ENCODE assay signal across 9 cellular contexts in the genomic region with DNA sequence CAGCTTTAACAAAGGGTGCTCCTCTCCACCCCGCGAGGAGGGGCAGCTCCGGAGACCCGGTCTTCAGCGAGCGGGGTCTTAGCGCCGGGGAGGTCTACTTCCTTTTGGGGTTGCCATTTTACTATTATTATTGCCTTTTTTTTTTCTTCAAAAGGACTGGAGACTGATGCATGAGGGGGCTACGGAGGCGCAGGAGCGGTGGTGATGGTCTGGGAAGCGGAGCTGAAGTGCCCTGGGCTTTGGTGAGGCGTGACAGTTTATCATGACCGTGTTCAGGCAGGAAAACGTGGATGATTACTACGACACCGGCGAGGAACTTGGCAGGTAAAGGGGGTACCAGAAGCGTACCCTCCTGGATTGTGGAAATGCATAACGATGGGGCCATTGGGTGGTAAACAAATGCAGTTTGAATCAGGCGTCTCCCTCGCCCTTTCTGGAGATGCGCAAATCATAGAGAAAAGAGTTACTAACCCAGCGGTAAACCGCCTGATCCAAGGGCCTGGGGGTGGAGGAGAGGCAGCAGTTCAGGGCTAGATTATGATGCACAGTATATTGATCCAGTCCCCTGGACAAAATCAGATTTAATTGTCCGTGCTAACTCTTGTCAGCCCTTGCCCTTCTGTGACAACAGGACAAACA. TPM values are rescaled to one million over a fixed set of nuclear protein-coding genes. Genes with fewer than 3 reads are reported as not detected.
DNase-seq lines count a peak whose midpoint lies in the region; ATAC-seq, FAIRE-seq and TF ChIP-seq lines count a peak whose summit lies in the region.
"Had no signal": no experiment of that assay in that cellular context is flagged by ENCODE, and none has a peak within 500 bp of the region (broad histone marks: within the 10 kb centered on the region; RNA-seq: fewer than 3 reads in every experiment).

No MANE protein-coding gene starts in this region.

- peak overlapping the region; percentile 97 for H2AFZ ChIP-seq in astrocyte (ENCODE audit: low read depth, low read length)

- no peak for TF ChIP-seq EP300 in tibial nerve (IDR thresholded peaks at IDR 0.05)

- H3K27ac ChIP-seq in astrocyte (ENCODE audit: low read depth, low read length), result no peak overlapping the region
- H3K27ac ChIP-seq in right lobe of liver, result peak overlapping the region; percentile 85 to 97 (median 94)
- peak overlapping the region in 3 of 4 donors; percentile 81 to 88 (median 81) for H3K27ac ChIP-seq in tibial nerve

- peak overlapping the region; percentile 91 for H3K4me2 ChIP-seq in astrocyte (ENCODE audit: low read length)

- peak overlapping the region; percentile 71 for H3K4me3 ChIP-seq in astrocyte (ENCODE audit: insufficient read depth, low read depth, low read length)
- H3K4me3 ChIP-seq in right lobe of liver, result peak overlapping the region; percentile 69 to 89 (median 80)
- H3K4me3 ChIP-seq in tibial nerve, result peak overlapping the region; percentile 35 to 75 (median 66)

- H3K9me3 ChIP-seq in astrocyte (ENCODE audit: insufficient read depth, low read depth, low read length), result no peaks in the 10 kb centered on the region
- no peaks in the 10 kb centered on the region for H3K9me3 ChIP-seq in right lobe of liver
- no peaks in the 10 kb centered on the region for H3K9me3 ChIP-seq in tibial nerve

- H3K79me2 ChIP-seq in astrocyte (ENCODE audit: insufficient read depth, low read length), result peaks cover 18% of the 10 kb centered on the region

- TF ChIP-seq POLR2A in right lobe of liver (IDR thresholded peaks at IDR 0.05) (no peak), tibial nerve (IDR thresholded peaks at IDR 0.05) (no peak)

- CTCF ChIA-PET in activated naive CD4-positive, alpha-beta T cell treated with anti-CD3 and anti-CD28 coated beads, Interleukin-2, amount 10 ng/mL, durations not matched to agents 7 days and 5 days (lab: Charles Lee), result no interaction called here

- peak overlapping the region; percentile 70 for H3K9ac ChIP-seq in astrocyte (ENCODE audit: low read length)

- no peak for DNase-seq in activated naive CD4-positive, alpha-beta T cell treated with anti-CD3 and anti-CD28 coated beads, Interleukin-2, amount 10 ng/mL, durations not matched to agents 7 days and 5 days
- DNase-seq in activated naive CD4-positive, alpha-beta T cell treated with Interleukin-2 at 50 U/mL for 16 hours, result no peak
- DNase-seq in astrocyte (ENCODE audit: low read depth) (no peak), right lobe of liver (peak; percentile 31 to 58 (median 58)), tibial nerve (ENCODE audit: low spot score in 2 of 2) (no peak), OCI-M2 (lab: John Stamatoyannopoulos, UW; ENCODE audit: unreplicated experiment) (no peak)
- DNase-seq in stimulated activated naive CD4-positive, alpha-beta T cell (lab: John Stamatoyannopoulos, UW), result no peak
- DNase-seq in activated effector memory CD4-positive, alpha-beta T cell treated with anti-CD3 and anti-CD28 coated beads, Interleukin-2, amount 50 U/mL, for 16 hours, result no peak
- DNase-seq: GDM1 had no signal

- no peaks in the 10 kb centered on the region for H3K9me3 Mint-ChIP-seq in activated naive CD4-positive, alpha-beta T cell treated with anti-CD3 and anti-CD28 coated beads, Interleukin-2, amount 10 ng/mL, durations not matched to agents 7 days and 5 days
- H3K9me3 Mint-ChIP-seq in astrocyte (ENCODE audit: unreplicated experiment), result no peaks in the 10 kb centered on the region

- no peak for TF ChIP-seq CTCF in astrocyte (IDR thresholded peaks at IDR 0.05; ENCODE audit: insufficient read depth, low read depth, low read length)
- TF ChIP-seq CTCF in right lobe of liver (IDR thresholded peaks at IDR 0.05), result no peak
- TF ChIP-seq CTCF in tibial nerve (IDR thresholded peaks at IDR 0.05), result no peak

- H3K36me3 Mint-ChIP-seq in activated naive CD4-positive, alpha-beta T cell treated with anti-CD3 and anti-CD28 coated beads, Interleukin-2, amount 10 ng/mL, durations not matched to agents 7 days and 5 days, result no peaks in the 10 kb centered on the region
- H3K36me3 Mint-ChIP-seq in astrocyte (ENCODE audit: low read depth, unreplicated experiment), result no peaks in the 10 kb centered on the region

- H3K36me3 ChIP-seq in astrocyte (ENCODE audit: insufficient read depth, low read length) (no peaks in the 10 kb centered on the region), right lobe of liver (no peaks in the 10 kb centered on the region), tibial nerve (no peaks in the 10 kb centered on the region)

- no peak for FAIRE-seq in astrocyte (lab: Jason Lieb, UNC)

- peaks cover 6% of the 10 kb centered on the region for H3K4me1 Mint-ChIP-seq in activated naive CD4-positive, alpha-beta T cell treated with anti-CD3 and anti-CD28 coated beads, Interleukin-2, amount 10 ng/mL, durations not matched to agents 7 days and 5 days
- peaks cover 14% of the 10 kb centered on the region for H3K4me1 Mint-ChIP-seq in astrocyte (ENCODE audit: low read depth, unreplicated experiment)

- H3K27me3 Mint-ChIP-seq in activated naive CD4-positive, alpha-beta T cell treated with anti-CD3 and anti-CD28 coated beads, Interleukin-2, amount 10 ng/mL, durations not matched to agents 7 days and 5 days, result peaks cover 69% of the 10 kb centered on the region
- no peaks in the 10 kb centered on the region for H3K27me3 Mint-ChIP-seq in astrocyte (ENCODE audit: low read depth, unreplicated experiment)

- H3K4me1 ChIP-seq in astrocyte (ENCODE audit: insufficient read depth, low read length) (peaks cover 3% of the 10 kb centered on the region), right lobe of liver (peaks cover 0 to 29% (median 11%) of the 10 kb centered on the region in 4 donors), tibial nerve (peaks cover 0 to 50% (median 0%) of the 10 kb centered on the region in 4 donors)

- H3K27ac Mint-ChIP-seq in activated naive CD4-positive, alpha-beta T cell treated with anti-CD3 and anti-CD28 coated beads, Interleukin-2, amount 10 ng/mL, durations not matched to agents 7 days and 5 days, result no peak overlapping the region
- peak overlapping the region; percentile 2 for H3K27ac Mint-ChIP-seq in astrocyte (ENCODE audit: unreplicated experiment)

- 1% methylated on average over 26 of the region's 26 CpGs for WGBS in right lobe of liver (ENCODE audit: insufficient coverage, low coverage, low lambda C conversion rate, missing lambda C conversion rate)
- 14 to 18% methylated on average over 26 of the region's 26 CpGs for WGBS in tibial nerve, 2 donors

- peak overlapping the region; percentile 13 for H3K4me3 Mint-ChIP-seq in activated naive CD4-positive, alpha-beta T cell treated with anti-CD3 and anti-CD28 coated beads, Interleukin-2, amount 10 ng/mL, durations not matched to agents 7 days and 5 days
- H3K4me3 Mint-ChIP-seq in astrocyte (ENCODE audit: unreplicated experiment), result peak overlapping the region; percentile 91

- H3K27me3 ChIP-seq in astrocyte (ENCODE audit: insufficient read depth, low read length), result peaks cover 5% of the 10 kb centered on the region
- H3K27me3 ChIP-seq in right lobe of liver, result no peaks in the 10 kb centered on the region
- peaks cover 0 to 10% of the 10 kb centered on the region in 2 donors for H3K27me3 ChIP-seq in tibial nerve

- H4K20me1 ChIP-seq in astrocyte (ENCODE audit: insufficient read depth, low read length), result no peaks in the 10 kb centered on the region

- intact Hi-C loops in right lobe of liver (cut with DNase I), result no loop called here

- peak; percentile 22 to 37 (median 32) for ATAC-seq in right lobe of liver

RNA-seq across cellular contexts. Expression of gene DAPK1, which starts 1.3 kb away (rescaled TPM):
- 31.1 and 35.1 TPM in 2 replicates for total RNA-seq in astrocyte
- total RNA-seq in right lobe of liver, result 10 to 100 TPM; 17.4 to 55.0 (median 33.9) TPM
- 10 to 100 TPM; 58.8 to 97.3 (median 64.2) TPM for total RNA-seq in tibial nerve

Comparison
In these comparisons a context has a peak if more than half of its experiments do, and no peak if none do; other contexts are left out.
1. DNase-seq: peak in right lobe of liver (3 of 3); none in activated naive CD4-positive, alpha-beta T cell treated with anti-CD3 and anti-CD28 coated beads, Interleukin-2, amount 10 ng/mL, durations not matched to agents 7 days and 5 days (single experiment), activated naive CD4-positive, alpha-beta T cell treated with Interleukin-2 at 50 U/mL for 16 hours (single experiment), astrocyte (single experiment), tibial nerve (0 of 2), stimulated activated naive CD4-positive, alpha-beta T cell (0 of 6), activated effector memory CD4-positive, alpha-beta T cell treated with anti-CD3 and anti-CD28 coated beads, Interleukin-2, amount 50 U/mL, for 16 hours (single experiment) and OCI-M2 (single experiment).
2. Peak in every context shown above with its lines, with median percentiles within 50 percentile points of each other: H3K4me3 ChIP-seq.